Comparison of ENCODE assay signal across 1 cellular context in genomic region chr3:72719137-72719536, GRCh38.
TF ChIP-seq lines count a peak whose summit lies in the region.

No MANE protein-coding gene starts in this region.

TF ChIP-seq in K562, 482 proteins besides CTCF, POLR2A, EP300 and RAD21 (continued from another document):
- TF ChIP-seq ETS1 (conservative IDR thresholded peaks at IDR 0.05; ENCODE audit: control insufficient read depth, low read depth, low read length), result no peak
